In genomic region chr17:46193626-46194392, GRCh38 we compare ENCODE assay signal across 8 cellular contexts. TPM values are rescaled to one million over a fixed set of nuclear protein-coding genes. Genes with fewer than 3 reads are reported as not detected.
DNase-seq lines count a peak whose midpoint lies in the region; ATAC-seq and TF ChIP-seq lines count a peak whose summit lies in the region.

No MANE protein-coding gene starts in this region.

- H3K9me3 Mint-ChIP-seq in activated T-helper 2 cell treated with anti-CD3 and anti-CD28 coated beads, Interferon-gamma antibody, Interleukin-2, Interleukin-4, amounts not matched to agents 10 μg/mL and 5 μg/mL and 100 μg/mL, durations not matched to agents 14 hours and 24 hours and 36 hours: no peaks in the 10 kb centered on the region
- no peaks in the 10 kb centered on the region for H3K9me3 Mint-ChIP-seq in natural killer cell treated with Interleukin-12 subunit alpha and Interleukin-12 subunit beta and Interleukin-15 and Interleukin-18, amount 100 ng/mL, for 72 hours

- peak overlapping the region; percentile 71 for H3K4me3 ChIP-seq in fibroblast of pulmonary artery (replicated peaks; ENCODE audit: low read depth, low read length)

- peak overlapping the region; percentile 94 for H3K27ac Mint-ChIP-seq in activated T-helper 2 cell treated with anti-CD3 and anti-CD28 coated beads, Interferon-gamma antibody, Interleukin-2, Interleukin-4, amounts not matched to agents 10 μg/mL and 5 μg/mL and 100 μg/mL, durations not matched to agents 14 hours and 24 hours and 36 hours
- H3K27ac Mint-ChIP-seq in natural killer cell treated with Interleukin-12 subunit alpha and Interleukin-12 subunit beta and Interleukin-15 and Interleukin-18, amount 100 ng/mL, for 72 hours: peak overlapping the region; percentile 98 to 99

- ATAC-seq in natural killer cell treated with Interleukin-12 subunit alpha and Interleukin-12 subunit beta and Interleukin-15 and Interleukin-18, amount 100 ng/mL, for 72 hours: peak; percentile 92 to 93

- H3K36me3 Mint-ChIP-seq in activated T-helper 2 cell treated with anti-CD3 and anti-CD28 coated beads, Interferon-gamma antibody, Interleukin-2, Interleukin-4, amounts not matched to agents 10 μg/mL and 5 μg/mL and 100 μg/mL, durations not matched to agents 14 hours and 24 hours and 36 hours (ENCODE audit: low read depth): peaks cover 34% of the 10 kb centered on the region
- peaks cover 20% of the 10 kb centered on the region for H3K36me3 Mint-ChIP-seq in natural killer cell treated with Interleukin-12 subunit alpha and Interleukin-12 subunit beta and Interleukin-15 and Interleukin-18, amount 100 ng/mL, for 72 hours

- peaks cover 58% of the 10 kb centered on the region for H3K4me1 Mint-ChIP-seq in activated T-helper 2 cell treated with anti-CD3 and anti-CD28 coated beads, Interferon-gamma antibody, Interleukin-2, Interleukin-4, amounts not matched to agents 10 μg/mL and 5 μg/mL and 100 μg/mL, durations not matched to agents 14 hours and 24 hours and 36 hours (ENCODE audit: low read depth)
- peaks cover 36 to 44% of the 10 kb centered on the region in 2 donors for H3K4me1 Mint-ChIP-seq in natural killer cell treated with Interleukin-12 subunit alpha and Interleukin-12 subunit beta and Interleukin-15 and Interleukin-18, amount 100 ng/mL, for 72 hours (ENCODE audit: low read depth in 2 of 2)

- DNase-seq in EH (ENCODE audit: low read depth): peak; percentile 99
- DNase-seq in GOT3 (lab: John Stamatoyannopoulos, UW): peak; percentile 68
- peak; percentile 97 for DNase-seq in RPMI8226
- peak; percentile 94 for DNase-seq in activated T-helper 2 cell treated with anti-CD3 and anti-CD28 coated beads, Interferon-gamma antibody, Interleukin-2, Interleukin-4, amounts not matched to agents 10 μg/mL and 5 μg/mL and 100 μg/mL, durations not matched to agents 14 hours and 24 hours and 36 hours (ENCODE audit: low spot score)
- DNase-seq in fibroblast of pulmonary artery (ENCODE audit: low read depth): peak; percentile 96
- DNase-seq in natural killer cell treated with Interleukin-12 subunit alpha and Interleukin-12 subunit beta and Interleukin-15 and Interleukin-18, amount 100 ng/mL, for 72 hours (ENCODE audit: low spot score): peak; percentile 94
- DNase-seq in stimulated activated naive CD4-positive, alpha-beta T cell (lab: John Stamatoyannopoulos, UW): peak; percentile 87 to 94 (median 90)

- H3K4me3 Mint-ChIP-seq in activated T-helper 2 cell treated with anti-CD3 and anti-CD28 coated beads, Interferon-gamma antibody, Interleukin-2, Interleukin-4, amounts not matched to agents 10 μg/mL and 5 μg/mL and 100 μg/mL, durations not matched to agents 14 hours and 24 hours and 36 hours (ENCODE audit: low read depth): peak overlapping the region; percentile 83
- peak overlapping the region; percentile 73 for H3K4me3 Mint-ChIP-seq in natural killer cell treated with Interleukin-12 subunit alpha and Interleukin-12 subunit beta and Interleukin-15 and Interleukin-18, amount 100 ng/mL, for 72 hours

- TF ChIP-seq CTCF in LNCAP (IDR thresholded peaks at IDR 0.05) (peak; percentile 46; the same call in 1 of the 2 replicates), fibroblast of pulmonary artery (IDR thresholded peaks at IDR 0.05; ENCODE audit: low read length, missing control alignments) (no peak)

- no peaks in the 10 kb centered on the region for H3K27me3 Mint-ChIP-seq in activated T-helper 2 cell treated with anti-CD3 and anti-CD28 coated beads, Interferon-gamma antibody, Interleukin-2, Interleukin-4, amounts not matched to agents 10 μg/mL and 5 μg/mL and 100 μg/mL, durations not matched to agents 14 hours and 24 hours and 36 hours (ENCODE audit: low read depth)
- H3K27me3 Mint-ChIP-seq in natural killer cell treated with Interleukin-12 subunit alpha and Interleukin-12 subunit beta and Interleukin-15 and Interleukin-18, amount 100 ng/mL, for 72 hours: no peaks in the 10 kb centered on the region

- intact Hi-C loops in activated T-helper 2 cell treated with anti-CD3 and anti-CD28 coated beads, Interferon-gamma antibody, Interleukin-2, Interleukin-4, amounts not matched to agents 10 μg/mL and 5 μg/mL and 100 μg/mL, durations not matched to agents 14 hours and 24 hours and 36 hours (cut with micrococcal nuclease): loop anchor here (1.0 to 10.0 kb wide), 7 partner anchors 38 to 879 kb away; partner anchors contain the start of gene MAP3K14

RNA-seq across cellular contexts. Expression of gene KANSL1, which starts 0.6 kb away (rescaled TPM):
- total RNA-seq in activated T-helper 2 cell treated with anti-CD3 and anti-CD28 coated beads, Interferon-gamma antibody, Interleukin-2, Interleukin-4, amounts not matched to agents 10 μg/mL and 5 μg/mL and 100 μg/mL, durations not matched to agents 14 hours and 24 hours and 36 hours: 91.5 and 93.9 TPM in 2 replicates
- total RNA-seq in natural killer cell treated with Interleukin-12 subunit alpha and Interleukin-12 subunit beta and Interleukin-15 and Interleukin-18, amount 100 ng/mL, for 72 hours: 100 to 1,000 TPM; 127 to 161 TPM

Comparison
In these comparisons a context has a peak if more than half of its experiments do, and no peak if none do; other contexts are left out.
1. Peak in every context shown above with its lines: DNase-seq, ATAC-seq and H3K4me3 ChIP-seq.